ENCODE assay signal across 21 cellular contexts in the genomic region with DNA sequence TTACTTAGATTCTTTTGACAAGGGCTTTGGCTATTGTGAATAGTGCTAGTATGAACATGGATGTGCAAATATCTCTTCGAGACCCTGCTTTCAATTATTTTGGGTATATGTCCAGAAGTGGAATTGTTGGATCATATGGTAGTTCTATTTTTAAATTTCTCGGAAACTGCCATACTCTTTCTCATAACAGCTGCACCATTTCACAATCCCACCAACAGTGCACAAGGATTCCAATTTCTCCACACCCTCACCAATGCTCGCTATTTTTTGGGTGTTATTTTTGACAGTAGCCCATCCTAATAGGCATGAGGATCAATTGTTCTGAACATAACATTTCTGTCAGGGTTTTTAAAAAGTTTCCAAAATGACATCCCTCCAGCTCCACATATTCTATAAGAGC.
"Had no signal": no experiment of that assay in that cellular context is flagged by ENCODE, and none has a peak within 500 bp of the region (broad histone marks: within the 10 kb centered on the region; RNA-seq: fewer than 3 reads in every experiment).

No MANE protein-coding gene starts in this region.

- H3K27me3 ChIP-seq: dorsolateral prefrontal cortex, left lung, ovary, right lobe of liver, suprapubic skin, transverse colon, upper lobe of right lung, uterus had no signal

- H3K27ac ChIP-seq: dorsolateral prefrontal cortex, left lung, ovary, right lobe of liver, suprapubic skin, transverse colon, upper lobe of right lung, uterus had no signal

- DNase-seq: dorsolateral prefrontal cortex; effector CD4-positive, alpha-beta T cell; left lung; mesendoderm; midbrain; natural killer cell; occipital lobe; ovary; posterior cingulate gyrus; right lobe of liver; stimulated activated CD4-positive, alpha-beta T cell treated with anti-CD3 and anti-CD28 coated beads, Interleukin-12 subunit alpha, Interleukin-12 subunit beta, amount 100 ng/mL, for 4 hours; stimulated activated CD4-positive, alpha-beta T cell treated with anti-CD3 and anti-CD28 coated beads, Interleukin-1b, Interleukin-23, amount 100 ng/mL, for 48 hours; stimulated activated CD4-positive, alpha-beta T cell treated with anti-CD3 and anti-CD28 coated beads, Interleukin-4, amount 100 ng/mL, for 1 hour; stimulated activated CD8-positive, alpha-beta memory T cell treated with anti-CD3 and anti-CD28 coated beads, Interleukin-4, amount 100 ng/mL, for 48 hours; stimulated activated naive CD4-positive, alpha-beta T cell; stimulated activated naive CD8-positive, alpha-beta T cell treated with anti-CD3 and anti-CD28 coated beads, Interleukin-15, amount 100 ng/mL, for 72 hours; transverse colon; upper lobe of right lung; uterus had no signal

- H3K4me1 ChIP-seq: left lung, suprapubic skin, transverse colon, upper lobe of right lung, uterus had no signal

- H3K4me3 ChIP-seq: dorsolateral prefrontal cortex, left lung, ovary, right lobe of liver, smooth muscle cell, suprapubic skin, transverse colon, upper lobe of right lung, uterus had no signal

- H3K9me3 ChIP-seq: left lung, ovary, right lobe of liver, suprapubic skin, transverse colon, upper lobe of right lung, uterus had no signal

- H3K36me3 ChIP-seq: left lung, ovary, right lobe of liver, suprapubic skin, transverse colon, upper lobe of right lung, uterus had no signal

- ATAC-seq: left lung; natural killer cell; right lobe of liver; stimulated activated naive CD8-positive, alpha-beta T cell treated with anti-CD3 and anti-CD28 coated beads, Interleukin-15, amount 100 ng/mL, for 72 hours; upper lobe of right lung had no signal
